8 cellular contexts compared by ENCODE assay signal in genomic region chr5:77776606-77777206, GRCh38. TPM values are rescaled to one million over a fixed set of nuclear protein-coding genes. Genes with fewer than 3 reads are reported as not detected.
DNase-seq lines count a peak whose midpoint lies in the region; ATAC-seq and TF ChIP-seq lines count a peak whose summit lies in the region.

No MANE protein-coding gene starts in this region.

- TF ChIP-seq RAD21 in liver (IDR thresholded peaks at IDR 0.05), result no peak

- peak overlapping the region; percentile 87 to 94 for H3K27ac ChIP-seq in liver (ENCODE audit: low read depth in 1 of 2, low read length in 2 of 2)
- H3K27ac ChIP-seq in transverse colon, result peak overlapping the region; percentile 97 to 99 (median 98)

- H3K27me3 ChIP-seq in liver (ENCODE audit: control insufficient read depth in 4 of 4, insufficient read depth in 4 of 4, low read length in 3 of 4), result no peaks in the 10 kb centered on the region
- H3K27me3 ChIP-seq in transverse colon, result no peaks in the 10 kb centered on the region

- peak overlapping the region; percentile 97 for H3K27ac Mint-ChIP-seq in activated T-helper 1 cell treated with anti-CD3 and anti-CD28 coated beads, Interleukin-12 subunit alpha, Interleukin-12 subunit beta, Interleukin-2, Interleukin-4 antibody, amounts not matched to agents 30 ng/mL and 10 ng/mL and 1 ng/mL, durations not matched to agents 14 hours and 24 hours and 36 hours

- no peak for TF ChIP-seq EP300 in transverse colon (IDR thresholded peaks at IDR 0.05; ENCODE audit: low read depth)

- intact Hi-C loops in activated T-helper 1 cell treated with anti-CD3 and anti-CD28 coated beads, Interleukin-12 subunit alpha, Interleukin-12 subunit beta, Interleukin-2, Interleukin-4 antibody, amounts not matched to agents 30 ng/mL and 10 ng/mL and 1 ng/mL, durations not matched to agents 14 hours and 24 hours and 36 hours (cut with micrococcal nuclease), result loop anchor here (1.0 to 10.0 kb wide), 10 partner anchors 25 to 1738 kb away; partner anchors contain the start of genes AGGF1, AP3B1, ARSB and F2R
- intact Hi-C loops in transverse colon (cut with DNase I; ENCODE audit: low total_unique reads), result no loop called here

- peaks cover 20% of the 10 kb centered on the region for H3K36me3 Mint-ChIP-seq in activated T-cell treated with anti-CD3 and anti-CD28 coated beads, Interleukin-2, amount 50 U/mL, for 4 hours (ENCODE audit: insufficient read depth)
- H3K36me3 Mint-ChIP-seq in activated T-helper 1 cell treated with anti-CD3 and anti-CD28 coated beads, Interleukin-12 subunit alpha, Interleukin-12 subunit beta, Interleukin-2, Interleukin-4 antibody, amounts not matched to agents 30 ng/mL and 10 ng/mL and 1 ng/mL, durations not matched to agents 14 hours and 24 hours and 36 hours (ENCODE audit: low read depth), result peaks cover 18% of the 10 kb centered on the region

- DNase-seq in activated T-cell treated with anti-CD3 and anti-CD28 coated beads, Interleukin-2, amount 50 U/mL, for 4 hours, result no peak
- no peak for DNase-seq in activated T-cell treated with anti-CD3 and anti-CD28 coated beads, Interleukin-2, amount 50 U/mL, for 48 hours
- DNase-seq in activated T-helper 1 cell treated with anti-CD3 and anti-CD28 coated beads, Interleukin-12 subunit alpha, Interleukin-12 subunit beta, Interleukin-2, Interleukin-4 antibody, amounts not matched to agents 30 ng/mL and 10 ng/mL and 1 ng/mL, durations not matched to agents 14 hours and 24 hours and 36 hours (ENCODE audit: low spot score), result no peak
- DNase-seq in transverse colon (no peak), iPS-NIHi7 (ENCODE audit: extremely low spot score) (no peak), NCI-H1436 (lab: John Stamatoyannopoulos, UW) (no peak)

- in situ Hi-C loops in transverse colon (cut with MboI; ENCODE audit: low pct_ligation_motif_present in 1 of 4, low pct_unique_long_range_greater_than_20kb in 1 of 4, low sequenced_read_pairs in 3 of 4), result no loop called here

- peak overlapping the region; percentile 42 to 93 for H3K9ac ChIP-seq in liver (ENCODE audit: low read depth in 1 of 2, low read length in 2 of 2)

- H3K4me3 Mint-ChIP-seq in activated T-cell treated with anti-CD3 and anti-CD28 coated beads, Interleukin-2, amount 50 U/mL, for 4 hours, result peak overlapping the region; percentile 94
- H3K4me3 Mint-ChIP-seq in activated T-helper 1 cell treated with anti-CD3 and anti-CD28 coated beads, Interleukin-12 subunit alpha, Interleukin-12 subunit beta, Interleukin-2, Interleukin-4 antibody, amounts not matched to agents 30 ng/mL and 10 ng/mL and 1 ng/mL, durations not matched to agents 14 hours and 24 hours and 36 hours, result peak overlapping the region; percentile 91

- H3K9me3 Mint-ChIP-seq in activated T-cell treated with anti-CD3 and anti-CD28 coated beads, Interleukin-2, amount 50 U/mL, for 4 hours, result no peaks in the 10 kb centered on the region
- H3K9me3 Mint-ChIP-seq in activated T-helper 1 cell treated with anti-CD3 and anti-CD28 coated beads, Interleukin-12 subunit alpha, Interleukin-12 subunit beta, Interleukin-2, Interleukin-4 antibody, amounts not matched to agents 30 ng/mL and 10 ng/mL and 1 ng/mL, durations not matched to agents 14 hours and 24 hours and 36 hours, result no peaks in the 10 kb centered on the region

- H3K9me3 ChIP-seq in liver (ENCODE audit: control insufficient read depth in 4 of 4, low read length in 3 of 4) (no peaks in the 10 kb centered on the region), transverse colon (no peaks in the 10 kb centered on the region)

- ATAC-seq in activated T-cell treated with anti-CD3 and anti-CD28 coated beads, Interleukin-2, amount 50 U/mL, for 4 hours, result peak; percentile 19 to 29
- no peak for ATAC-seq in HG03342 (IDR thresholded peaks at IDR 0.05; ENCODE audit: unreplicated experiment)

- WGBS in liver, result 32% methylated on average over 11 of the region's 11 CpGs
- 29 to 47% methylated on average over 4 to 11 of the region's 11 CpGs for WGBS in transverse colon (ENCODE audit: low coverage in 1 of 2), 2 donors

- peaks cover 2 to 20% (median 8%) of the 10 kb centered on the region in 4 donors for H3K4me1 ChIP-seq in liver (ENCODE audit: control insufficient read depth in 4 of 4, insufficient read depth in 4 of 4, low read length in 3 of 4)
- H3K4me1 ChIP-seq in transverse colon, result peaks cover 12 to 33% (median 18%) of the 10 kb centered on the region in 4 donors

- TF ChIP-seq CTCF in liver (IDR thresholded peaks at IDR 0.05; ENCODE audit: low read depth, low read length, missing input control), result no peak
- no peak for TF ChIP-seq CTCF in transverse colon (IDR thresholded peaks at IDR 0.05)

- no peaks in the 10 kb centered on the region for H3K36me3 ChIP-seq in liver (ENCODE audit: control insufficient read depth in 4 of 4, insufficient read depth in 3 of 4, low read depth in 1 of 4, low read length in 3 of 4)
- H3K36me3 ChIP-seq in transverse colon, result no peaks in the 10 kb centered on the region

- no peak for TF ChIP-seq POLR2A in transverse colon (IDR thresholded peaks at IDR 0.05)

- H3K4me1 Mint-ChIP-seq in activated T-cell treated with anti-CD3 and anti-CD28 coated beads, Interleukin-2, amount 50 U/mL, for 4 hours (ENCODE audit: low read depth), result peaks cover 42% of the 10 kb centered on the region
- peaks cover 41% of the 10 kb centered on the region for H3K4me1 Mint-ChIP-seq in activated T-helper 1 cell treated with anti-CD3 and anti-CD28 coated beads, Interleukin-12 subunit alpha, Interleukin-12 subunit beta, Interleukin-2, Interleukin-4 antibody, amounts not matched to agents 30 ng/mL and 10 ng/mL and 1 ng/mL, durations not matched to agents 14 hours and 24 hours and 36 hours (ENCODE audit: low read depth)

- H3K4me3 ChIP-seq in liver (ENCODE audit: low read depth in 1 of 3, low read length in 3 of 3) (peak overlapping the region; percentile 66 to 80 (median 78)), transverse colon (peak overlapping the region; percentile 69 to 78 (median 76))

- no peaks in the 10 kb centered on the region for H3K27me3 Mint-ChIP-seq in activated T-cell treated with anti-CD3 and anti-CD28 coated beads, Interleukin-2, amount 50 U/mL, for 4 hours (ENCODE audit: low read depth)
- H3K27me3 Mint-ChIP-seq in activated T-helper 1 cell treated with anti-CD3 and anti-CD28 coated beads, Interleukin-12 subunit alpha, Interleukin-12 subunit beta, Interleukin-2, Interleukin-4 antibody, amounts not matched to agents 30 ng/mL and 10 ng/mL and 1 ng/mL, durations not matched to agents 14 hours and 24 hours and 36 hours (ENCODE audit: insufficient read depth), result peaks cover 4% of the 10 kb centered on the region

TF ChIP-seq in liver, 16 proteins besides CTCF, POLR2A, EP300 and RAD21:
- TF ChIP-seq FOXA1 (IDR thresholded peaks at IDR 0.05) (no peak), SP1 (IDR thresholded peaks at IDR 0.05) (no peak), ATF3 (IDR thresholded peaks at IDR 0.05) (no peak), FOXA2 (IDR thresholded peaks at IDR 0.05) (no peak)

RNA-seq across cellular contexts. Expression of gene TBCA, which starts 0.6 kb away (rescaled TPM):
- 100 to 1,000 TPM; 246 to 297 (median 268) TPM for total RNA-seq in activated T-cell treated with anti-CD3 and anti-CD28 coated beads, Interleukin-2, amount 50 U/mL, for 4 hours
- total RNA-seq in activated T-helper 1 cell treated with anti-CD3 and anti-CD28 coated beads, Interleukin-12 subunit alpha, Interleukin-12 subunit beta, Interleukin-2, Interleukin-4 antibody, amounts not matched to agents 30 ng/mL and 10 ng/mL and 1 ng/mL, durations not matched to agents 14 hours and 24 hours and 36 hours, result 179 and 212 TPM in 2 replicates
- total RNA-seq in liver (100 to 1,000 TPM in 1 of 2 donors, 10 to 100 TPM in 1; 62.5 to 109 TPM), transverse colon (100 to 1,000 TPM in 1 of 4 donors, 10 to 100 TPM in 3; 16.1 to 125 (median 51.8) TPM)
- polyA plus RNA-seq in liver, result 100 to 1,000 TPM; 104 to 338 TPM
